Comparison of ENCODE assay signal across 12 cellular contexts in genomic region chr3:46495901-46496456, GRCh38. TPM values are rescaled to one million over a fixed set of nuclear protein-coding genes. Genes with fewer than 3 reads are reported as not detected.
DNase-seq lines count a peak whose midpoint lies in the region; ATAC-seq, FAIRE-seq and TF ChIP-seq lines count a peak whose summit lies in the region.
"Had no signal": no experiment of that assay in that cellular context is flagged by ENCODE, and none has a peak within 500 bp of the region (broad histone marks: within the 10 kb centered on the region; RNA-seq: fewer than 3 reads in every experiment).

No MANE protein-coding gene starts in this region.

- ATAC-seq in HG02610 (IDR thresholded peaks at IDR 0.05; ENCODE audit: unreplicated experiment): no peak
- ATAC-seq in GM21576 (IDR thresholded peaks at IDR 0.05; ENCODE audit: unreplicated experiment): no peak
- no peak for ATAC-seq in upper lobe of right lung

- H3K79me2 ChIP-seq in ACC112 (ENCODE audit: control insufficient read depth, insufficient read depth, low read length, unreplicated experiment): no peaks in the 10 kb centered on the region

- H2AFZ ChIP-seq in ACC112 (ENCODE audit: low read length, unreplicated experiment): peak overlapping the region; percentile 65

- intact Hi-C loops in upper lobe of right lung (cut with DNase I): loop anchor here (10.0 kb wide), 1 partner anchor 129 kb away; no protein-coding TSS in a partner anchor

- FAIRE-seq in H54 (lab: Jason Lieb, UNC): peak; percentile 45

- H3K36me3 ChIP-seq in ACC112 (ENCODE audit: insufficient read depth, low read length) (no peaks in the 10 kb centered on the region), upper lobe of right lung (no peaks in the 10 kb centered on the region)
- H3K36me3 ChIP-seq: BLaER1 had no signal

- H3K4me3 ChIP-seq in ACC112 (ENCODE audit: low read depth, low read length) (no peak overlapping the region), fibroblast of villous mesenchyme (ENCODE audit: low read depth, low read length) (no peak overlapping the region), upper lobe of right lung (no peak overlapping the region)
- H3K4me3 ChIP-seq: BLaER1 had no signal

- H3K9me3 ChIP-seq in upper lobe of right lung: no peaks in the 10 kb centered on the region

- TF ChIP-seq CTCF in fibroblast of villous mesenchyme (IDR thresholded peaks at IDR 0.05; ENCODE audit: insufficient read depth, low read depth, low read length): no peak
- TF ChIP-seq CTCF in upper lobe of right lung (IDR thresholded peaks at IDR 0.05): no peak

- H3K4me1 ChIP-seq in ACC112 (ENCODE audit: control insufficient read depth, insufficient read depth, low read length, unreplicated experiment): peaks cover 40% of the 10 kb centered on the region
- H3K4me1 ChIP-seq in upper lobe of right lung: no peaks in the 10 kb centered on the region

- DNase-seq in H54 (ENCODE audit: insufficient read length, low spot score) (no peak), SW480 (ENCODE audit: low spot score) (peak; percentile 65), fibroblast of villous mesenchyme (ENCODE audit: low read depth) (peak; percentile 71), DMS 273 (lab: John Stamatoyannopoulos, UW; ENCODE audit: unreplicated experiment) (no peak), upper lobe of right lung (no peak)

- H3K27me3 ChIP-seq in ACC112 (ENCODE audit: insufficient read depth, low read length) (no peaks in the 10 kb centered on the region), upper lobe of right lung (no peaks in the 10 kb centered on the region)
- H3K27me3 ChIP-seq: BLaER1 had no signal

- H3K27ac ChIP-seq in ACC112 (ENCODE audit: low read depth, low read length) (peak overlapping the region; percentile 67), upper lobe of right lung (no peak overlapping the region)

- no peak for TF ChIP-seq POLR2A in H54 (IDR thresholded peaks at IDR 0.05; ENCODE audit: low read depth, low read length)

RNA-seq across cellular contexts. Expression of gene RTP3, which starts 1.8 kb away (rescaled TPM):
- 0.43 TPM in 1 of 2 replicates, not detected in the other for total RNA-seq in fibroblast of villous mesenchyme
- total RNA-seq in upper lobe of right lung: not detected
- total RNA-seq: cardiac septum, G401, mesothelial cell of epicardium had no signal

RNA-seq across cellular contexts. Expression of gene LTF, which starts 31.3 kb away (rescaled TPM):
- under 0.01 TPM in 1 of 2 replicates, not detected in the other for total RNA-seq in fibroblast of villous mesenchyme
- 14.3 TPM for total RNA-seq in upper lobe of right lung
- total RNA-seq: G401, mesothelial cell of epicardium had no signal

Comparison
In these comparisons a context has a peak if more than half of its experiments do, and no peak if none do; other contexts are left out.
1. DNase-seq: peak in SW480 (single experiment) and fibroblast of villous mesenchyme (single experiment); none in H54 (single experiment), DMS 273 (single experiment) and upper lobe of right lung (single experiment).
2. RNA of gene LTF, which starts 31.3 kb away (total RNA-seq): 14.3 TPM in upper lobe of right lung (single experiment); under 0.01 TPM in fibroblast of villous mesenchyme; every median in the first group is over 10 times any median in the second.